In the genomic region with DNA sequence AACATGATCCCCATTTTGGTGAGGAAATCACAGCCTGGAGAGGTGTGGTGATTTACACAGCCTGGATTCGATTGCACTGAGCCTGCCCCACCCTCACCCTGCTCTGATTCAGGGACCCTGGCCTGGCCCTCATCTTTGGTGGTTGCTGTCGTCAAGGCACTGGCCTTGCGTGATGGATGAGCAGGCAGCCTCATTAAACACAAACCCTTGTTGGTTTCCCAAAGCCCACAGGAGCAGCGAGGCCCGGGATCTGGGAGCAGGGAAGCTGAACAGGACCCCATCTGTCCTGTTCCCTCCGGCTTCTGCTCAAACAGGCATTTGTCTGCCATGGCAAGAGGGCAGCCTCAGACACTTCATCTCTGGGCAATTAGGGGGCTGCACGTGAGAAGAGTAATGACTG, we compare ENCODE assay signal across 22 cellular contexts.
"Had no signal": no experiment of that assay in that cellular context is flagged by ENCODE, and none has a peak within 500 bp of the region (broad histone marks: within the 10 kb centered on the region; RNA-seq: fewer than 3 reads in every experiment).

No MANE protein-coding gene starts in this region.

- H3K4me3 Mint-ChIP-seq: activated CD4-positive, alpha-beta memory T cell treated with anti-CD3 and anti-CD28 coated beads, Interleukin-2, amount 10 ng/mL, durations not matched to agents 7 days and 5 days; activated CD8-positive, alpha-beta memory T cell treated with anti-CD3 and anti-CD28 coated beads, Interleukin-2, amount 10 ng/mL, durations not matched to agents 7 days and 5 days; activated naive CD8-positive, alpha-beta T cell treated with anti-CD3 and anti-CD28 coated beads for 36 hours; activated T-helper 17 cell treated with anti-CD3 and anti-CD28 coated beads, Interleukin-2, amount 50 U/mL, for 72 hours; dendritic cell treated with granulocyte-macrophage colony-stimulating factor and Interleukin-4, amounts not matched to agents 40 ng/mL and 50 ng/mL, for 4 days; nephron; stimulated activated naive CD8-positive, alpha-beta T cell treated with anti-CD3 and anti-CD28 coated beads, Interleukin-15, amount 100 ng/mL, for 72 hours had no signal

- H3K4me1 Mint-ChIP-seq: activated naive CD8-positive, alpha-beta T cell treated with anti-CD3 and anti-CD28 coated beads for 36 hours; nephron had no signal

- H3K4me3 ChIP-seq: lower lobe of right lung, suprapubic skin, transverse colon had no signal

- ATAC-seq: activated CD8-positive, alpha-beta memory T cell treated with anti-CD3 and anti-CD28 coated beads, Interleukin-2, amount 10 ng/mL, durations not matched to agents 7 days and 5 days; activated T-helper 17 cell treated with anti-CD3 and anti-CD28 coated beads, Interleukin-2, amount 50 U/mL, for 72 hours; left colon; lower lobe of right lung; stimulated activated naive CD8-positive, alpha-beta T cell treated with anti-CD3 and anti-CD28 coated beads, Interleukin-15, amount 100 ng/mL, for 72 hours had no signal

- H3K27me3 Mint-ChIP-seq: activated CD4-positive, alpha-beta memory T cell treated with anti-CD3 and anti-CD28 coated beads, Interleukin-2, amount 10 ng/mL, durations not matched to agents 7 days and 5 days; activated CD8-positive, alpha-beta memory T cell treated with anti-CD3 and anti-CD28 coated beads, Interleukin-2, amount 10 ng/mL, durations not matched to agents 7 days and 5 days; activated naive CD8-positive, alpha-beta T cell treated with anti-CD3 and anti-CD28 coated beads for 36 hours; stimulated activated naive CD8-positive, alpha-beta T cell treated with anti-CD3 and anti-CD28 coated beads, Interleukin-15, amount 100 ng/mL, for 72 hours had no signal

- DNase-seq: activated CD4-positive, alpha-beta memory T cell treated with anti-CD3 and anti-CD28 coated beads, Interleukin-2, amount 10 ng/mL, durations not matched to agents 7 days and 5 days; activated CD4-positive, alpha-beta T cell treated with anti-CD3 and anti-CD28 coated beads for 48 hours; activated CD4-positive, CD25-positive, alpha-beta regulatory T cell; activated CD8-positive, alpha-beta memory T cell treated with anti-CD3 and anti-CD28 coated beads, Interleukin-2, amount 10 ng/mL, durations not matched to agents 7 days and 5 days; activated naive CD4-positive, alpha-beta T cell; activated naive CD8-positive, alpha-beta T cell treated with anti-CD3 and anti-CD28 coated beads for 36 hours; amniotic stem cell; effector CD8-positive, alpha-beta T cell; foreskin fibroblast; hippocampal formation; left colon; lower lobe of right lung; stimulated activated CD4-positive, alpha-beta T cell treated with anti-CD3 and anti-CD28 coated beads, Interleukin-12 subunit alpha, Interleukin-12 subunit beta, amount 100 ng/mL, for 4 hours; stimulated activated CD4-positive, alpha-beta T cell treated with anti-CD3 and anti-CD28 coated beads, Interleukin-1b, Interleukin-23, amount 100 ng/mL, for 48 hours; stimulated activated CD8-positive, alpha-beta memory T cell treated with anti-CD3 and anti-CD28 coated beads, Interleukin-4, amount 100 ng/mL, for 48 hours; stimulated activated naive CD8-positive, alpha-beta T cell treated with anti-CD3 and anti-CD28 coated beads, Interleukin-15, amount 100 ng/mL, for 72 hours; T1000; transverse colon had no signal

- H3K27ac Mint-ChIP-seq: activated CD4-positive, alpha-beta memory T cell treated with anti-CD3 and anti-CD28 coated beads, Interleukin-2, amount 10 ng/mL, durations not matched to agents 7 days and 5 days; activated CD8-positive, alpha-beta memory T cell treated with anti-CD3 and anti-CD28 coated beads, Interleukin-2, amount 10 ng/mL, durations not matched to agents 7 days and 5 days; activated naive CD8-positive, alpha-beta T cell treated with anti-CD3 and anti-CD28 coated beads for 36 hours; activated T-helper 17 cell treated with anti-CD3 and anti-CD28 coated beads, Interleukin-2, amount 50 U/mL, for 72 hours; dendritic cell treated with granulocyte-macrophage colony-stimulating factor and Interleukin-4, amounts not matched to agents 40 ng/mL and 50 ng/mL, for 4 days; nephron had no signal

- H3K4me1 ChIP-seq: lower lobe of right lung, suprapubic skin, transverse colon had no signal

- H3K27me3 ChIP-seq: suprapubic skin, transverse colon had no signal

- H3K36me3 ChIP-seq: lower lobe of right lung, suprapubic skin, transverse colon had no signal

- H3K27ac ChIP-seq: lower lobe of right lung, suprapubic skin had no signal

- H3K9me3 ChIP-seq: suprapubic skin had no signal
